In the genomic region with DNA sequence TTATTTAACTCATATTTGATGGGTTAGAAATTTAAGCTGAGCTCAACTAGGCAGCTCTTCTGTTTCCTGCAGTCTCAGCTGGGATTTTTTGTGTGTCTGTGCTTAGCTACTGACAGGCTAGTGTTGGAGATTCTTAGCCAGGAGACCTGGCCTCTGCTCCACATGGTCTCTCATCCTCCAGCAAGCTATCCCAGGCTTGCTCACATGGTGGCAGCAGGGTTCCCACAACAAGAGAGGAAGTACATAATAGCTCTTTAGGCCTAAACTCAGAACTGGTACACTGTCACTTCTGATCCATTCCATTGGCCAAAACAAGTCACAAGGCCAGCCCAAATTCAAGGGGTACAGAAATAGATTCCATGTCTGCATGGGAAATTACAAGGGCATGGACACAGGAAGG, we compare ENCODE assay signal across 10 cellular contexts.
A peak's percentile ranks its signal among the peaks of the same experiment; 100 is the strongest.
DNase-seq lines count a peak whose midpoint lies in the region; ATAC-seq and TF ChIP-seq lines count a peak whose summit lies in the region.
"Had no signal": no experiment of that assay in that cellular context is flagged by ENCODE, and none has a peak within 500 bp of the region (broad histone marks: within the 10 kb centered on the region; RNA-seq: fewer than 3 reads in every experiment).

No MANE protein-coding gene starts in this region.

- no peak overlapping the region for H3K4me3 Mint-ChIP-seq in GM23338

- no peak overlapping the region for H3K4me3 ChIP-seq in GM23338
- H3K4me3 ChIP-seq in fibroblast of pulmonary artery (replicated peaks; ENCODE audit: low read depth, low read length): no peak overlapping the region
- H3K4me3 ChIP-seq: coronary artery had no signal

- H3K36me3 ChIP-seq in GM23338 (ENCODE audit: insufficient read depth): no peaks in the 10 kb centered on the region
- H3K36me3 ChIP-seq: neutrophil had no signal

- TF ChIP-seq CTCF in GM23338 (conservative IDR thresholded peaks at IDR 0.05; ENCODE audit: low read depth in 2 of 2): peak; percentile 28 to 61; a peak in 3 of 4 replicates
- peak; percentile 15 for TF ChIP-seq CTCF in fibroblast of pulmonary artery (IDR thresholded peaks at IDR 0.05; ENCODE audit: low read length, missing control alignments)

- in situ Hi-C loops in Caki2 (cut with HindIII; ENCODE audit: low pct_unique_long_range_greater_than_20kb, low sequenced_read_pairs): no loop called here

- no peaks in the 10 kb centered on the region for H3K4me1 ChIP-seq in GM23338 (ENCODE audit: insufficient read depth)

- H3K27ac Mint-ChIP-seq in GM23338: no peak overlapping the region

- H3F3A ChIP-seq in GM23338 (replicated peaks; ENCODE audit: low read depth): no peaks in the 10 kb centered on the region

- no peak overlapping the region for H3K27ac ChIP-seq in GM23338 (ENCODE audit: low read depth)
- H3K27ac ChIP-seq: coronary artery, neutrophil had no signal

- H3K4me1 Mint-ChIP-seq in GM23338: no peaks in the 10 kb centered on the region

- 0 out of 2 replicates have a peak, but pooled peaks cover 4% of the 10 kb centered on the region for H3K9me2 ChIP-seq in GM23338 (ENCODE audit: insufficient read depth)

- no peak overlapping the region for H3K4me2 ChIP-seq in GM23338

- no peaks in the 10 kb centered on the region for H3K27me3 Mint-ChIP-seq in GM23338 (ENCODE audit: insufficient read depth, low read depth, poor library complexity)

- no peak overlapping the region for H2AFZ ChIP-seq in GM23338

- H4K20me1 ChIP-seq in GM23338 (replicated peaks; ENCODE audit: insufficient read depth): no peaks in the 10 kb centered on the region

- no peaks in the 10 kb centered on the region for H3K27me3 ChIP-seq in GM23338 (ENCODE audit: insufficient read depth)
- H3K27me3 ChIP-seq: neutrophil had no signal

- H3K36me3 Mint-ChIP-seq in GM23338 (ENCODE audit: low read depth): peaks cover 8% of the 10 kb centered on the region; the same call in 1 of the 3 replicates

- DNase-seq in Caki2 (ENCODE audit: low read depth): peak; percentile 4
- DNase-seq in GM23338 (ENCODE audit: low spot score): peak; percentile 41
- DNase-seq in NOMO-1 treated with DMSO at 0.1 percent for 48 hours (lab: John Stamatoyannopoulos, UW; ENCODE audit: unreplicated experiment): peak; percentile 32
- DNase-seq in fibroblast of pulmonary artery (ENCODE audit: low read depth): peak; percentile 21
- no peak for DNase-seq in NCI-H1417 treated with DMSO at 0.1 percent for 48 hours (lab: John Stamatoyannopoulos, UW)

- peaks cover 28% of the 10 kb centered on the region for H3K9me3 Mint-ChIP-seq in GM23338

- no peaks in the 10 kb centered on the region for H3K79me2 ChIP-seq in GM23338 (replicated peaks; ENCODE audit: insufficient read depth)

- ATAC-seq in GM23338 (no peak), GM18519 (IDR thresholded peaks at IDR 0.05; ENCODE audit: low FRiP score, unreplicated experiment) (no peak), HG03432 (IDR thresholded peaks at IDR 0.05; ENCODE audit: unreplicated experiment) (no peak), HG03342 (IDR thresholded peaks at IDR 0.05; ENCODE audit: unreplicated experiment) (no peak)

TF ChIP-seq in GM23338, 12 proteins besides CTCF, POLR2A, EP300 and RAD21:
- TF ChIP-seq EZH2 (IDR thresholded peaks at IDR 0.05; ENCODE audit: low read depth, unreplicated experiment) (no peak), JUNB (IDR thresholded peaks at IDR 0.05; ENCODE audit: unreplicated experiment) (no peak), NANOG (IDR thresholded peaks at IDR 0.05; ENCODE audit: borderline replicate concordance) (no peak), EZH2phosphoT487 (IDR thresholded peaks at IDR 0.05; ENCODE audit: unreplicated experiment) (no peak)
- TF ChIP-seq, protein P1, sequence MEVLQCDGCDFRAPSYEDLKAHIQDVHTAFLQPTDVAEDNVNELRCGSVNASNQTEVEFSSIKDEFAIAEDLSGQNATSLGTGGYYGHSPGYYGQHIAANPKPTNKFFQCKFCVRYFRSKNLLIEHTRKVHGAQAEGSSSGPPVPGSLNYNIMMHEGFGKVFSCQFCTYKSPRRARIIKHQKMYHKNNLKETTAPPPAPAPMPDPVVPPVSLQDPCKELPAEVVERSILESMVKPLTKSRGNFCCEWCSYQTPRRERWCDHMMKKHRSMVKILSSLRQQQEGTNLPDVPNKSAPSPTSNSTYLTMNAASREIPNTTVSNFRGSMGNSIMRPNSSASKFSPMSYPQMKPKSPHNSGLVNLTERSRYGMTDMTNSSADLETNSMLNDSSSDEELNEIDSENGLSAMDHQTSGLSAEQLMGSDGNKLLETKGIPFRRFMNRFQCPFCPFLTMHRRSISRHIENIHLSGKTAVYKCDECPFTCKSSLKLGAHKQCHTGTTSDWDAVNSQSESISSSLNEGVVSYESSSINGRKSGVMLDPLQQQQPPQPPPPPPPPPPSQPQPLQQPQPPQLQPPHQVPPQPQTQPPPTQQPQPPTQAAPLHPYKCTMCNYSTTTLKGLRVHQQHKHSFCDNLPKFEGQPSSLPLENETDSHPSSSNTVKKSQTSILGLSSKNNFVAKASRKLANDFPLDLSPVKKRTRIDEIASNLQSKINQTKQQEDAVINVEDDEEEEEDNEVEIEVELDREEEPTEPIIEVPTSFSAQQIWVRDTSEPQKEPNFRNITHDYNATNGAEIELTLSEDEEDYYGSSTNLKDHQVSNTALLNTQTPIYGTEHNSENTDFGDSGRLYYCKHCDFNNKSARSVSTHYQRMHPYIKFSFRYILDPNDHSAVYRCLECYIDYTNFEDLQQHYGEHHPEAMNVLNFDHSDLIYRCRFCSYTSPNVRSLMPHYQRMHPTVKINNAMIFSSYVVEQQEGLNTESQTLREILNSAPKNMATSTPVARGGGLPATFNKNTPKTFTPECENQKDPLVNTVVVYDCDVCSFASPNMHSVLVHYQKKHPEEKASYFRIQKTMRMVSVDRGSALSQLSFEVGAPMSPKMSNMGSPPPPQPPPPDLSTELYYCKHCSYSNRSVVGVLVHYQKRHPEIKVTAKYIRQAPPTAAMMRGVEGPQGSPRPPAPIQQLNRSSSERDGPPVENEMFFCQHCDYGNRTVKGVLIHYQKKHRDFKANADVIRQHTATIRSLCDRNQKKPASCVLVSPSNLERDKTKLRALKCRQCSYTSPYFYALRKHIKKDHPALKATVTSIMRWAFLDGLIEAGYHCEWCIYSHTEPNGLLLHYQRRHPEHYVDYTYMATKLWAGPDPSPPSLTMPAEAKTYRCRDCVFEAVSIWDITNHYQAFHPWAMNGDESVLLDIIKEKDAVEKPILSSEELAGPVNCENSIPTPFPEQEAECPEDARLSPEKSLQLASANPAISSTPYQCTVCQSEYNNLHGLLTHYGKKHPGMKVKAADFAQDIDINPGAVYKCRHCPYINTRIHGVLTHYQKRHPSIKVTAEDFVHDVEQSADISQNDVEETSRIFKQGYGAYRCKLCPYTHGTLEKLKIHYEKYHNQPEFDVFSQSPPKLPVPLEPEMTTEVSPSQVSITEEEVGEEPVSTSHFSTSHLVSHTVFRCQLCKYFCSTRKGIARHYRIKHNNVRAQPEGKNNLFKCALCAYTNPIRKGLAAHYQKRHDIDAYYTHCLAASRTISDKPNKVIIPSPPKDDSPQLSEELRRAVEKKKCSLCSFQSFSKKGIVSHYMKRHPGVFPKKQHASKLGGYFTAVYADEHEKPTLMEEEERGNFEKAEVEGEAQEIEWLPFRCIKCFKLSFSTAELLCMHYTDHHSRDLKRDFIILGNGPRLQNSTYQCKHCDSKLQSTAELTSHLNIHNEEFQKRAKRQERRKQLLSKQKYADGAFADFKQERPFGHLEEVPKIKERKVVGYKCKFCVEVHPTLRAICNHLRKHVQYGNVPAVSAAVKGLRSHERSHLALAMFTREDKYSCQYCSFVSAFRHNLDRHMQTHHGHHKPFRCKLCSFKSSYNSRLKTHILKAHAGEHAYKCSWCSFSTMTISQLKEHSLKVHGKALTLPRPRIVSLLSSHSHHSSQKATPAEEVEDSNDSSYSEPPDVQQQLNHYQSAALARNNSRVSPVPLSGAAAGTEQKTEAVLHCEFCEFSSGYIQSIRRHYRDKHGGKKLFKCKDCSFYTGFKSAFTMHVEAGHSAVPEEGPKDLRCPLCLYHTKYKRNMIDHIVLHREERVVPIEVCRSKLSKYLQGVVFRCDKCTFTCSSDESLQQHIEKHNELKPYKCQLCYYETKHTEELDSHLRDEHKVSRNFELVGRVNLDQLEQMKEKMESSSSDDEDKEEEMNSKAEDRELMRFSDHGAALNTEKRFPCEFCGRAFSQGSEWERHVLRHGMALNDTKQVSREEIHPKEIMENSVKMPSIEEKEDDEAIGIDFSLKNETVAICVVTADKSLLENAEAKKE (CRISPR knock-in tag; IDR thresholded peaks at IDR 0.05): no peak
- TF ChIP-seq, protein P2, sequence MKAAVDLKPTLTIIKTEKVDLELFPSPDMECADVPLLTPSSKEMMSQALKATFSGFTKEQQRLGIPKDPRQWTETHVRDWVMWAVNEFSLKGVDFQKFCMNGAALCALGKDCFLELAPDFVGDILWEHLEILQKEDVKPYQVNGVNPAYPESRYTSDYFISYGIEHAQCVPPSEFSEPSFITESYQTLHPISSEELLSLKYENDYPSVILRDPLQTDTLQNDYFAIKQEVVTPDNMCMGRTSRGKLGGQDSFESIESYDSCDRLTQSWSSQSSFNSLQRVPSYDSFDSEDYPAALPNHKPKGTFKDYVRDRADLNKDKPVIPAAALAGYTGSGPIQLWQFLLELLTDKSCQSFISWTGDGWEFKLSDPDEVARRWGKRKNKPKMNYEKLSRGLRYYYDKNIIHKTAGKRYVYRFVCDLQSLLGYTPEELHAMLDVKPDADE (IDR thresholded peaks at IDR 0.05): no peak
